Comparison of ENCODE assay signal across 8 cellular contexts in the genomic region with DNA sequence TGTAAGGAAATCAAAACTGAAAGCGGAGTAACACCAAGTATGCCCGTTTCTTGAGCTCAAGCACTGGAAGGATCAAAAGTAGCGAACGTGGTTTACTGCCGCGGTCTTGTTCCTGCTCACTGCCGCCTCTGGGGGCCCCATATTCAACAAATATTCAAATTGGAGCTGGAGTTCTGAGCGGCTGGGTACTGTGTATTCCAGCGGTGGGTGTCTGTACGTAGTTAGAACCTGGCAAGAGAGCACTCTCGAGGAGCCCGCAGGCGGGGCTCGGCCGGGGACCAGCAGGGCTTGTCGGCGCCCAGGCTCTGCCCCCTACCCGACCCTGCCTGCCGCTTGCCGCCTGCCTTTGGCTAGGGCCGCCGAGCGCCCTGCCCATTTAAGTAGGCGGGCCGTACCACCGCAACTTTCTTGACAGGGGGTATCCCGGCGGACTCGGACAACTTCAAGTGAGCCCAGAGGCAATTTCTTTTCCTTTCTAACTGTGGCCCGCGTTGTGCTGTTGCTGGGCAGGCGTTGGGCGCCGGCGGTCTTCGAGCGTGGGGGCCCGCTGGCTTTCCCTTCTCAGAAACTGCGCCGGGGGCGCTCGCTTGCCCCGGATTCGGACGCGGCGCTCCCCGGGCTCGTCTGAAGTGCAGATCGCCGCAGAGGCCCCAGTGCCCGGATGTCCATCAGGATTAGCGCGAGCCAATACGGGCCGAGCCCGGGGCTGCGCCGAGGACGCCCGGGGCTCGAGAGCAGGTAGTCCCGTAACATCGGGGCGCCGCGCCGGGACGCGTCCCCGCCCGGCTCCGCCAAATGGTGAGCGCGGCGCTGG.
DNase-seq lines count a peak whose midpoint lies in the region; ATAC-seq and TF ChIP-seq lines count a peak whose summit lies in the region.

No MANE protein-coding gene starts in this region.

- H3K27me3 ChIP-seq in breast epithelium (no peaks in the 10 kb centered on the region), smooth muscle cell (ENCODE audit: low read depth) (no peaks in the 10 kb centered on the region)

- H3K4me3 ChIP-seq in breast epithelium: peak overlapping the region; percentile 80 to 84 (median 84)
- H3K4me3 ChIP-seq in smooth muscle cell: peak overlapping the region; percentile 88

- peaks cover 0 to 4% of the 10 kb centered on the region in 2 donors for H3K4me1 ChIP-seq in breast epithelium
- peaks cover 43% of the 10 kb centered on the region for H3K4me1 ChIP-seq in smooth muscle cell (ENCODE audit: low read depth)

- H3K9ac ChIP-seq in smooth muscle cell (ENCODE audit: low read depth): peak overlapping the region; percentile 98

- TF ChIP-seq POLR2A in breast epithelium (IDR thresholded peaks at IDR 0.05): peak; percentile 95

- intact Hi-C loops in breast epithelium (cut with DNase I; ENCODE audit: low total_unique reads): loop anchor here (5.0 kb wide), 1 partner anchor 86 kb away; no protein-coding TSS in a partner anchor

- peak overlapping the region; percentile 83 for H2AFZ ChIP-seq in smooth muscle cell (ENCODE audit: low read depth)

- H4K20me1 ChIP-seq in smooth muscle cell (ENCODE audit: low read depth): peaks cover 5% of the 10 kb centered on the region

- peak; percentile 71 for ATAC-seq in GM18870 (IDR thresholded peaks at IDR 0.05; ENCODE audit: unreplicated experiment)
- peak; percentile 68 for ATAC-seq in HG03108 (IDR thresholded peaks at IDR 0.05; ENCODE audit: unreplicated experiment)

- H3K9me3 ChIP-seq in breast epithelium: no peaks in the 10 kb centered on the region
- H3K9me3 ChIP-seq in smooth muscle cell (replicated peaks; ENCODE audit: low read depth): no peaks in the 10 kb centered on the region

- H3K36me3 ChIP-seq in breast epithelium: no peaks in the 10 kb centered on the region
- H3K36me3 ChIP-seq in smooth muscle cell (ENCODE audit: low read depth): no peaks in the 10 kb centered on the region

- peak; percentile 38 for TF ChIP-seq CTCF in VCaP (conservative IDR thresholded peaks at IDR 0.05)
- peak; percentile 21 to 61 (median 46) for TF ChIP-seq CTCF in breast epithelium (IDR thresholded peaks at IDR 0.05)
- no peak for TF ChIP-seq CTCF in smooth muscle cell (IDR thresholded peaks at IDR 0.05; ENCODE audit: borderline replicate concordance, insufficient read depth, poor library complexity, severe bottlenecking)

- H3K27ac ChIP-seq in VCaP (peak overlapping the region; percentile 99), breast epithelium (peak overlapping the region; percentile 96 to 97), smooth muscle cell (ENCODE audit: low read depth) (peak overlapping the region; percentile 98)

- peaks cover 14% of the 10 kb centered on the region for H3F3A ChIP-seq in smooth muscle cell (ENCODE audit: low read depth)

- peaks cover 34% of the 10 kb centered on the region for H3K79me2 ChIP-seq in smooth muscle cell (ENCODE audit: low read depth)

- WGBS in smooth muscle cell (ENCODE audit: low lambda C conversion rate): under 1% methylated on average over 74 of the region's 76 CpGs

- DNase-seq in AG08395 (ENCODE audit: low spot score) (peak; percentile 87), NCI-H2171 treated with DMSO at 0.1 percent for 48 hours (lab: John Stamatoyannopoulos, UW) (peak; percentile 85), breast epithelium (ENCODE audit: low spot score in 2 of 2) (peak; percentile 87 to 92), iPS-NIHi7 (ENCODE audit: extremely low spot score) (peak; percentile 83), smooth muscle cell (lab: John Stamatoyannopoulos, UW; ENCODE audit: unreplicated experiment) (peak; percentile 91)

- peak overlapping the region; percentile 95 for H3K4me2 ChIP-seq in smooth muscle cell

Comparison
In these comparisons a context has a peak if more than half of its experiments do, and no peak if none do; other contexts are left out.
1. Peak in every context shown above with its lines: DNase-seq, ATAC-seq, H3K4me3 ChIP-seq and H3K27ac ChIP-seq.